8 cellular contexts compared by ENCODE assay signal in genomic region chr9:87792831-87793288, GRCh38.
DNase-seq lines count a peak whose midpoint lies in the region; ATAC-seq and TF ChIP-seq lines count a peak whose summit lies in the region.

No MANE protein-coding gene starts in this region.

- no peak overlapping the region for H3K4me3 Mint-ChIP-seq in T-cell
- no peak overlapping the region for H3K4me3 Mint-ChIP-seq in endodermal cell
- no peak overlapping the region for H3K4me3 Mint-ChIP-seq in natural killer cell

- ATAC-seq in GM19043 (IDR thresholded peaks at IDR 0.05; ENCODE audit: low read depth, unreplicated experiment) (peak; percentile 82), HG03378 (IDR thresholded peaks at IDR 0.05; ENCODE audit: unreplicated experiment) (peak; percentile 69), T-cell (replicated peaks in 1 of 4) (peak in 3 of 4 experiments; percentile 51 to 82 (median 58)), natural killer cell (peak; percentile 91)

- H3K4me1 ChIP-seq in endodermal cell (ENCODE audit: control insufficient read depth, insufficient read depth, low read length), result peaks cover 2% of the 10 kb centered on the region

- H3K27me3 ChIP-seq in AG04450 (ENCODE audit: control insufficient read depth, insufficient read depth, low read length) (no peaks in the 10 kb centered on the region), endodermal cell (ENCODE audit: control insufficient read depth, insufficient read depth, low read length, poor library complexity, severe bottlenecking) (no peaks in the 10 kb centered on the region)

- 87 to 91% methylated on average over 4 to 6 of the region's 6 CpGs for WGBS in endodermal cell (ENCODE audit: insufficient coverage in 1 of 2, insufficient read length in 1 of 2), 2 experiments

- H3K9me3 Mint-ChIP-seq in T-cell (no peaks in the 10 kb centered on the region), endodermal cell (no peaks in the 10 kb centered on the region), natural killer cell (no peaks in the 10 kb centered on the region)

- TF ChIP-seq CTCF in AG04450 (IDR thresholded peaks at IDR 0.05; ENCODE audit: low read depth, low read length) (peak; percentile 33), endodermal cell (conservative IDR thresholded peaks at IDR 0.05) (peak; percentile 48), natural killer cell (IDR thresholded peaks at IDR 0.05) (no peak)

- H3K27ac ChIP-seq in AG04450 (ENCODE audit: low read depth, low read length) (peak overlapping the region; percentile 75), endodermal cell (ENCODE audit: low read depth, low read length) (no peak overlapping the region)

- CTCF ChIA-PET in AG04450 (lab: Charles Lee) (interaction anchor here (1.0 to 2.9 kb wide), 2 partner anchors 19 to 108 kb away, joined by 4 to 12 read pairs; no protein-coding TSS in a partner anchor), T-cell (lab: Charles Lee) (no interaction called here)

- H3K36me3 Mint-ChIP-seq in T-cell (no peaks in the 10 kb centered on the region), endodermal cell (ENCODE audit: low read depth) (no peaks in the 10 kb centered on the region), natural killer cell (no peaks in the 10 kb centered on the region)

- peaks cover 0 to 3% of the 10 kb centered on the region in 2 donors for H3K27me3 Mint-ChIP-seq in T-cell
- peaks cover 1% of the 10 kb centered on the region for H3K27me3 Mint-ChIP-seq in endodermal cell (ENCODE audit: insufficient read depth)
- peaks cover 5 to 16% of the 10 kb centered on the region in 2 donors for H3K27me3 Mint-ChIP-seq in natural killer cell (ENCODE audit: low read depth in 2 of 2)

- H3K9ac ChIP-seq in endodermal cell (ENCODE audit: extremely low read depth, low read length, poor library complexity, severe bottlenecking), result no peak overlapping the region

- H3K27ac Mint-ChIP-seq in T-cell, result peak overlapping the region in 1 of 2 donors; percentile 6
- no peak overlapping the region for H3K27ac Mint-ChIP-seq in endodermal cell
- H3K27ac Mint-ChIP-seq in natural killer cell, result peak overlapping the region; percentile 64 to 84

- DNase-seq in AG04450 (ENCODE audit: low read depth, low spot score), result peak; percentile 18
- DNase-seq in T-cell, result peak in 13 of 34 experiments; percentile 1 to 44 (median 13)
- peak; percentile 79 for DNase-seq in endodermal cell
- no peak for DNase-seq in natural killer cell
- DNase-seq in NCI-H1930 (lab: John Stamatoyannopoulos, UW), result no peak
- no peak for DNase-seq in NCI-H1105 (lab: John Stamatoyannopoulos, UW)

- POLR2A ChIA-PET in AG04450 (lab: Yijun Ruan, JAX), result interaction anchor here (0.9 kb wide), 1 partner anchor 67 kb away, joined by 3 read pairs; the partner anchor contains the start of gene CTSL
- POLR2A ChIA-PET in T-cell (lab: Charles Lee), result interaction anchor here in 1 of 2 donors (0.6 kb wide), 1 partner anchor 846 kb away, joined by 4 read pairs; no protein-coding TSS in a partner anchor

- H3K4me3 ChIP-seq in AG04450 (ENCODE audit: low read depth, low read length), result no peak overlapping the region
- H3K4me3 ChIP-seq in endodermal cell (ENCODE audit: low read length), result no peak overlapping the region

- no peaks in the 10 kb centered on the region for H3K36me3 ChIP-seq in endodermal cell (ENCODE audit: control insufficient read depth, insufficient read depth, low read length)

- H3K4me1 Mint-ChIP-seq in T-cell, result peaks cover 0 to 25% (median 9%) of the 10 kb centered on the region in 3 donors
- H3K4me1 Mint-ChIP-seq in endodermal cell, result peaks cover 28% of the 10 kb centered on the region
- H3K4me1 Mint-ChIP-seq in natural killer cell, result peaks cover 11 to 30% of the 10 kb centered on the region in 2 donors

- H3K9me3 ChIP-seq in AG04450 (ENCODE audit: control insufficient read depth, insufficient read depth, low read length) (no peaks in the 10 kb centered on the region; the same call in 1 of the 2 replicates), endodermal cell (ENCODE audit: control insufficient read depth, low read length) (no peaks in the 10 kb centered on the region)

- intact Hi-C loops in natural killer cell (cut with micrococcal nuclease), result no loop called here

Comparison
In these comparisons a context has a peak if more than half of its experiments do, and no peak if none do; other contexts are left out.
1. DNase-seq: peak in AG04450 (single experiment) and endodermal cell (single experiment); none in natural killer cell (single experiment), NCI-H1930 (0 of 2) and NCI-H1105 (single experiment).
2. Peak in every context shown above with its lines, with median percentiles within 50 percentile points of each other: ATAC-seq.